In the genomic region with DNA sequence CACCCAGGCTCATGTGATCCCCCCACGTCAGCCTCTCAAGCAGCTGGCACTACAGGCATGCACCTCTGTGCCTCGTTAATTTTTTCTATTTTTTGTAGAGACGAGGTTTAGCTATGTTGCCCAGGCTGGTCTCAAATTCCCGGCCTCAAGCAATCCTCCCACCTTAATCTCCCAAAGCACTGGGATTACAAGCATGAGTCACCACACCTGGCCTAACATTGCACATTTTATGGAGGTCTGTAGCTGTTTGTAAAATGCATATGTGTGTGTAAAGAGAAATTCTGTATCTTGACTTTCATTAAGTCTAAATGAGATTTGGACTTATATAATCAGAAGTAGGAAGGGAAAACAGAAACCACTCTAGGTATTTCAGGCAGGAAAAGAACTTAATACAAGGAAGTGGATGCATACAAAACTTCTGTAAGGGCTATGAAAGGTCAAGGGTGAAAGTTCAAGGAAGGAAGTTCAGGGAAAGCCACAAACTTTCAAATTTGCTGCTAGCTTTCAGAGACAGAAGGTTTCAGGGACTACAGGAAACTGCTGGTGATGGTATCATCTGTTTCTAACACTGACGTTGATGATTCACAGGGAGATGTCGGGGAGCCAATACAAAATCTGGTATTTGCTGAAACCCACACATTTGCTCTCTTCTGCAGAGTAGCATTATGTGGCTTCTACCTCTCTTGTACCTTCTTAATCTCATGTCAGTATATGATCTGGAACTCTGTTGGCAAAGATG, we compare ENCODE assay signal across 8 cellular contexts.
DNase-seq lines count a peak whose midpoint lies in the region; ATAC-seq, FAIRE-seq and TF ChIP-seq lines count a peak whose summit lies in the region.

No MANE protein-coding gene starts in this region.

- H4K20me1 ChIP-seq in Loucy (ENCODE audit: insufficient read depth, low read length, poor library complexity, severe bottlenecking) (no peaks in the 10 kb centered on the region), K562 (replicated peaks; ENCODE audit: control insufficient read depth, insufficient read depth, low read length) (no peaks in the 10 kb centered on the region)

- peak; percentile 44 for ATAC-seq in GM18520 (IDR thresholded peaks at IDR 0.05; ENCODE audit: unreplicated experiment)
- ATAC-seq in K562: no peak
- ATAC-seq in stimulated activated naive B cell treated with anti-CD40 and anti-IgM and Interleukin-4, amounts not matched to agents 10 μg/mL and 1 μg/mL and 100 μg/mL, for 72 hours (replicated peaks): peak; percentile 69 to 72

- H3K36me3 ChIP-seq in Loucy (ENCODE audit: insufficient read depth, low read length) (no peaks in the 10 kb centered on the region), K562 (ENCODE audit: control insufficient read depth, insufficient read depth, low read length) (no peaks in the 10 kb centered on the region)

- peak; percentile 55 for FAIRE-seq in K562 (lab: Jason Lieb, UNC)

- WGBS in K562 (ENCODE audit: insufficient coverage, low coverage, missing lambda C conversion rate): 19% methylated on average over 6 of the region's 6 CpGs

- H3K9me2 ChIP-seq in Loucy (replicated peaks; ENCODE audit: low read depth, low read length): no peaks in the 10 kb centered on the region

- no peak overlapping the region for H3K4me3 Mint-ChIP-seq in stimulated activated naive B cell treated with anti-CD40 and anti-IgM and Interleukin-4, amounts not matched to agents 10 μg/mL and 1 μg/mL and 100 μg/mL, for 72 hours

- TF ChIP-seq CTCF in Loucy (conservative IDR thresholded peaks at IDR 0.05; ENCODE audit: low read length) (no peak), K562 (IDR thresholded peaks at IDR 0.05 in 2 of 3, conservative IDR thresholded peaks at IDR 0.05 in 1 of 3; ENCODE audit: insufficient read depth in 2 of 3, low read depth in 1 of 3, low read length in 3 of 3) (no peak)

- no peaks in the 10 kb centered on the region; the same call in 1 of the 2 replicates for H3F3A ChIP-seq in Loucy (ENCODE audit: low read depth)

- no peaks in the 10 kb centered on the region for H3K9me1 ChIP-seq in K562 (ENCODE audit: control insufficient read depth, insufficient read depth, low read length)

- H2AFZ ChIP-seq in Loucy (ENCODE audit: low read length): no peak overlapping the region
- H2AFZ ChIP-seq in K562 (ENCODE audit: low read depth, low read length): peak overlapping the region; percentile 59

- no peaks in the 10 kb centered on the region for H3K36me3 Mint-ChIP-seq in stimulated activated naive B cell treated with anti-CD40 and anti-IgM and Interleukin-4, amounts not matched to agents 10 μg/mL and 1 μg/mL and 100 μg/mL, for 72 hours

- in situ Hi-C loops in K562 (cut with MboI): no loop called here

- peak; percentile 73 for DNase-seq in HCEC 1CT
- DNase-seq in K562 (ENCODE audit: extremely low read depth in 1 of 4, low spot score in 3 of 4): peak in 1 of 4 experiments; percentile 65
- DNase-seq in stimulated activated naive B cell treated with anti-CD40 and anti-IgM and Interleukin-4, amounts not matched to agents 10 μg/mL and 1 μg/mL and 100 μg/mL, for 72 hours: peak; percentile 22
- DNase-seq in NCI-H2227 (lab: John Stamatoyannopoulos, UW; ENCODE audit: unreplicated experiment): no peak
- no peak for DNase-seq in foreskin melanocyte
- DNase-seq in ecto neural progenitor cell (ENCODE audit: low spot score): no peak

- H3K27ac ChIP-seq in K562 (ENCODE audit: extremely low read depth, low read depth, low read length): peak overlapping the region; percentile 64

- TF ChIP-seq RAD21 in K562 (CRISPR knock-in tag; conservative IDR thresholded peaks at IDR 0.05 in 1 of 2, IDR thresholded peaks at IDR 0.05 in 1 of 2): no peak

- TF ChIP-seq EP300 in K562 (IDR thresholded peaks at IDR 0.05; ENCODE audit: low read length): peak; percentile 54

- H3K4me1 Mint-ChIP-seq in stimulated activated naive B cell treated with anti-CD40 and anti-IgM and Interleukin-4, amounts not matched to agents 10 μg/mL and 1 μg/mL and 100 μg/mL, for 72 hours: peaks cover 24 to 47% of the 10 kb centered on the region in 2 donors

- H3K79me2 ChIP-seq in Loucy (ENCODE audit: insufficient read depth, low read length) (no peaks in the 10 kb centered on the region), K562 (ENCODE audit: control insufficient read depth, insufficient read depth, low read length) (no peaks in the 10 kb centered on the region)

- peak overlapping the region; percentile 19 for H3K4me3 ChIP-seq in Loucy (ENCODE audit: low read length, poor library complexity, severe bottlenecking)
- no peak overlapping the region for H3K4me3 ChIP-seq in K562

- H3K9me3 Mint-ChIP-seq in stimulated activated naive B cell treated with anti-CD40 and anti-IgM and Interleukin-4, amounts not matched to agents 10 μg/mL and 1 μg/mL and 100 μg/mL, for 72 hours: no peaks in the 10 kb centered on the region

- CTCF ChIA-PET in K562 (lab: Yijun Ruan, JAX; ENCODE audit: low intra/inter-chr PET ratio): no interaction called here

- H3K9ac ChIP-seq in Loucy (ENCODE audit: low read depth, low read length, poor library complexity, severe bottlenecking): no peak overlapping the region
- no peak overlapping the region for H3K9ac ChIP-seq in K562 (ENCODE audit: insufficient read depth in 1 of 2, low read depth in 2 of 2, low read length in 2 of 2)

- BruUV-seq in K562 (replicated peaks; lab: Mats Ljungman, UMichigan): no TSS peak

- peaks cover 56% of the 10 kb centered on the region for H3K4me1 ChIP-seq in Loucy (ENCODE audit: insufficient read depth, low read length, poor library complexity, severe bottlenecking)
- H3K4me1 ChIP-seq in K562 (replicated peaks in 1 of 2; ENCODE audit: control insufficient read depth in 2 of 2, insufficient read depth in 2 of 2, low read length in 2 of 2): peaks cover 46 to 90% of the 10 kb centered on the region in 2 experiments

- intact Hi-C loops in K562 (cut with micrococcal nuclease): no loop called here

- TF ChIP-seq POLR2A in K562 (conservative IDR thresholded peaks at IDR 0.05): no peak

- H3K9me3 ChIP-seq in Loucy (ENCODE audit: insufficient read depth, low read depth, low read length) (no peaks in the 10 kb centered on the region), K562 (replicated peaks; ENCODE audit: control insufficient read depth, insufficient read depth, low read depth, low read length) (no peaks in the 10 kb centered on the region)

- peak overlapping the region; percentile 61 for H3K4me2 ChIP-seq in Loucy (ENCODE audit: low read depth, low read length, poor library complexity, severe bottlenecking)
- 0 out of 2 replicates have a peak overlapping the region, but pooled peaks have one; percentile 27 for H3K4me2 ChIP-seq in K562 (ENCODE audit: insufficient read depth, low read length)

- POLR2A ChIA-PET in K562 (lab: Yijun Ruan, JAX): interaction anchor here (0.7 kb wide), 1 partner anchor 9 kb away, joined by 5 read pairs; no protein-coding TSS in a partner anchor

- no peaks in the 10 kb centered on the region for H3K27me3 ChIP-seq in Loucy (ENCODE audit: insufficient read depth, low read length, poor library complexity, severe bottlenecking)
- H3K27me3 ChIP-seq in K562 (ENCODE audit: control insufficient read depth in 2 of 2, insufficient read depth in 2 of 2, low read length in 2 of 2): no peaks in the 10 kb centered on the region

- H3K27ac Mint-ChIP-seq in stimulated activated naive B cell treated with anti-CD40 and anti-IgM and Interleukin-4, amounts not matched to agents 10 μg/mL and 1 μg/mL and 100 μg/mL, for 72 hours: peak overlapping the region; percentile 65

- no peaks in the 10 kb centered on the region for H3K27me3 Mint-ChIP-seq in stimulated activated naive B cell treated with anti-CD40 and anti-IgM and Interleukin-4, amounts not matched to agents 10 μg/mL and 1 μg/mL and 100 μg/mL, for 72 hours

TF ChIP-seq in K562, 482 proteins besides CTCF, POLR2A, EP300 and RAD21 (continues in another document):
- TF ChIP-seq CCAR2 (IDR thresholded peaks at IDR 0.05; ENCODE audit: low read depth, low read length): no peak
- TF ChIP-seq, protein P1, sequence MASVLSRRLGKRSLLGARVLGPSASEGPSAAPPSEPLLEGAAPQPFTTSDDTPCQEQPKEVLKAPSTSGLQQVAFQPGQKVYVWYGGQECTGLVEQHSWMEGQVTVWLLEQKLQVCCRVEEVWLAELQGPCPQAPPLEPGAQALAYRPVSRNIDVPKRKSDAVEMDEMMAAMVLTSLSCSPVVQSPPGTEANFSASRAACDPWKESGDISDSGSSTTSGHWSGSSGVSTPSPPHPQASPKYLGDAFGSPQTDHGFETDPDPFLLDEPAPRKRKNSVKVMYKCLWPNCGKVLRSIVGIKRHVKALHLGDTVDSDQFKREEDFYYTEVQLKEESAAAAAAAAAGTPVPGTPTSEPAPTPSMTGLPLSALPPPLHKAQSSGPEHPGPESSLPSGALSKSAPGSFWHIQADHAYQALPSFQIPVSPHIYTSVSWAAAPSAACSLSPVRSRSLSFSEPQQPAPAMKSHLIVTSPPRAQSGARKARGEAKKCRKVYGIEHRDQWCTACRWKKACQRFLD (CRISPR knock-in tag; IDR thresholded peaks at IDR 0.05): peak; percentile 83; the same call in 1 of the 2 replicates
- TF ChIP-seq ZNF589 (CRISPR knock-in tag; IDR thresholded peaks at IDR 0.05; ENCODE audit: low read depth): peak; percentile 79; the same call in 1 of the 2 replicates
- TF ChIP-seq, protein P2, sequence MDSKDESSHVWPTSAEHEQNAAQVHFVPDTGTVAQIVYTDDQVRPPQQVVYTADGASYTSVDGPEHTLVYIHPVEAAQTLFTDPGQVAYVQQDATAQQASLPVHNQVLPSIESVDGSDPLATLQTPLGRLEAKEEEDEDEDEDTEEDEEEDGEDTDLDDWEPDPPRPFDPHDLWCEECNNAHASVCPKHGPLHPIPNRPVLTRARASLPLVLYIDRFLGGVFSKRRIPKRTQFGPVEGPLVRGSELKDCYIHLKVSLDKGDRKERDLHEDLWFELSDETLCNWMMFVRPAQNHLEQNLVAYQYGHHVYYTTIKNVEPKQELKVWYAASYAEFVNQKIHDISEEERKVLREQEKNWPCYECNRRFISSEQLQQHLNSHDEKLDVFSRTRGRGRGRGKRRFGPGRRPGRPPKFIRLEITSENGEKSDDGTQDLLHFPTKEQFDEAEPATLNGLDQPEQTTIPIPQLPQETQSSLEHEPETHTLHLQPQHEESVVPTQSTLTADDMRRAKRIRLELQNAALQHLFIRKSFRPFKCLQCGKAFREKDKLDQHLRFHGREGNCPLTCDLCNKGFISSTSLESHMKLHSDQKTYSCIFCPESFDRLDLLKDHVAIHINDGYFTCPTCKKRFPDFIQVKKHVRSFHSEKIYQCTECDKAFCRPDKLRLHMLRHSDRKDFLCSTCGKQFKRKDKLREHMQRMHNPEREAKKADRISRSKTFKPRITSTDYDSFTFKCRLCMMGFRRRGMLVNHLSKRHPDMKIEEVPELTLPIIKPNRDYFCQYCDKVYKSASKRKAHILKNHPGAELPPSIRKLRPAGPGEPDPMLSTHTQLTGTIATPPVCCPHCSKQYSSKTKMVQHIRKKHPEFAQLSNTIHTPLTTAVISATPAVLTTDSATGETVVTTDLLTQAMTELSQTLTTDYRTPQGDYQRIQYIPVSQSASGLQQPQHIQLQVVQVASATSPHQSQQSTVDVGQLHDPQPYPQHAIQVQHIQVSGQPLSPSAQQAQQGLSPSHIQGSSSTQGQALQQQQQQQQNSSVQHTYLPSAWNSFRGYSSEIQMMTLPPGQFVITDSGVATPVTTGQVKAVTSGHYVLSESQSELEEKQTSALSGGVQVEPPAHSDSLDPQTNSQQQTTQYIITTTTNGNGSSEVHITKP (IDR thresholded peaks at IDR 0.05; ENCODE audit: partially characterized antibody): no peak
- no peak for TF ChIP-seq PHF20 (IDR thresholded peaks at IDR 0.05; ENCODE audit: partially characterized antibody)

Comparison
In these comparisons a context has a peak if more than half of its experiments do, and no peak if none do; other contexts are left out.
1. DNase-seq: peak in HCEC 1CT (single experiment) and stimulated activated naive B cell treated with anti-CD40 and anti-IgM and Interleukin-4, amounts not matched to agents 10 μg/mL and 1 μg/mL and 100 μg/mL, for 72 hours (single experiment); none in NCI-H2227 (single experiment), foreskin melanocyte (single experiment) and ecto neural progenitor cell (single experiment).